Comparison of ENCODE assay signal across 1 cellular context in the genomic region with DNA sequence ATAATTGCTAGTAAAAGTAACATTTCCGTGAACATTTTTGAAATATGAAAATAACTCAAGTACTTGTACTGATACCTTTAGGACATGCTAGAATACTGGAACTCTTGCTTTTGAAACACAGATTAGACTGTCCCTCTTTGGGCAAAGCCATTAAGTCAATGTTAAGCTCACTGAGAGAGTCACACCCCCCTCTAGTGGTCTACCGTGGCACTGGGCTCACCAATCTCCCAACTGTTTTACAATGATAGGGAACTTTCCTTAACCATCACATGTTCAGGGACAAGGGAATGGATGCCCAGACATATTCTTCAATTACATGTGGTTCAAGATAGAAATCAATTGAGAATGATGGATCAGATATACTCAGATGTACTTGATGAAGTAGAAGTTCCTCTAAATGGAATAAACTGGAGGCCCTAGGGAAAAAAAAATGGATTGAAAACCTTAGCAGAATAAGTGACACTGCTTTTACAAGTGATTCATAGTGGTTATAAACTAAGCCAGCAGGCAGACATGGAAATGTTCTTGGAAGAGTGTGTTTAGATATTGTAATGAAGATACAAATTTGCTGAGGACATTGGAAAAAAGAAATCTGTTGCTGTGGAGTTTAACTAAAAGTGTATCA.
TF ChIP-seq lines count a peak whose summit lies in the region.

No MANE protein-coding gene starts in this region.

TF ChIP-seq in Ishikawa, 13 proteins besides CTCF, POLR2A, EP300 and RAD21 (continued from another document):
- TF ChIP-seq REST (IDR thresholded peaks at IDR 0.05; ENCODE audit: low read depth) = no peak
